ENCODE assay signal across 8 cellular contexts in the genomic region with DNA sequence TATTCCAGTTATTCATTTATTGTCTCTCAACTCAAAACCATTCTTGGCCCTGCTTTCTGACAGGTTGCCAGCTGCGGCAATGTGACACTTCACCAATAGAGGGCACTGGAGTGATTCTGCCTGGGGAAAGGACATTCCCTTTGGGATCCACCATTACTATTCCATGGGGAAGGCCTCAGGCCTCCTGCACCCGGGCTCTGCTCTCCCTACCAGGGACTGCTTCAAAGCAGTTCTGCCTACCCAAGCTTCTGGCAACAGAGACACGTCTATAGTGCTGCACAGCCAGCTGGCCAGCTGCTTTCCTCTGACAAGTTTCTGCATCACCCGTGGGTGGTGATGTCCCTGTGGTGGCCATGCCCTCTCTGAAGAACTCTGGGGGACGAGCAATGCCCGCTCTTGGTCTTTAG.
DNase-seq lines count a peak whose midpoint lies in the region; ATAC-seq, FAIRE-seq and TF ChIP-seq lines count a peak whose summit lies in the region.

No MANE protein-coding gene starts in this region.

- H3K27me3 ChIP-seq in pancreas: no peaks in the 10 kb centered on the region

- no peaks in the 10 kb centered on the region for H3K36me3 ChIP-seq in pancreas

- FAIRE-seq in pancreas (lab: Jason Lieb, UNC): no peak

- DNase-seq in NCI-H524 (lab: John Stamatoyannopoulos, UW) (peak; percentile 35 to 65), NCI-H524 treated with DMSO at 0.1 percent for 48 hours (lab: John Stamatoyannopoulos, UW) (no peak), NCI-H2107 treated with DMSO at 0.1 percent for 48 hours (lab: John Stamatoyannopoulos, UW; ENCODE audit: unreplicated experiment) (peak; percentile 45), activated T-cell treated with anti-CD3 and anti-CD28 coated beads for 4 hours (peak; percentile 30), foreskin melanocyte (peak; percentile 53), pancreas (peak in 5 of 6 donors; percentile 19 to 66 (median 31)), NCI-H774 (lab: John Stamatoyannopoulos, UW) (no peak)

- H3K27ac ChIP-seq in pancreas: no peak overlapping the region

- 75% methylated on average over 6 of the region's 6 CpGs for WGBS in pancreas, 2 donors

- peak in 3 of 4 donors; percentile 35 to 45 (median 38) for TF ChIP-seq CTCF in pancreas (IDR thresholded peaks at IDR 0.05)

- H3K9me3 ChIP-seq in pancreas: no peaks in the 10 kb centered on the region

- intact Hi-C loops in pancreas (cut with DNase I): no loop called here

- peaks cover 0 to 7% (median 4%) of the 10 kb centered on the region in 3 donors for H3K4me1 ChIP-seq in pancreas

- ATAC-seq in pancreas: peak in 3 of 4 donors; percentile 68 to 78 (median 74)
- no peak for ATAC-seq in GM19035 (IDR thresholded peaks at IDR 0.05; ENCODE audit: unreplicated experiment)

- no peak overlapping the region for H3K4me3 ChIP-seq in pancreas

Comparison
In these comparisons a context has a peak if more than half of its experiments do, and no peak if none do; other contexts are left out.
1. DNase-seq: peak in NCI-H524 (2 of 2), NCI-H2107 treated with DMSO at 0.1 percent for 48 hours (single experiment), activated T-cell treated with anti-CD3 and anti-CD28 coated beads for 4 hours (single experiment), foreskin melanocyte (single experiment) and pancreas (5 of 6); none in NCI-H524 treated with DMSO at 0.1 percent for 48 hours (single experiment) and NCI-H774 (single experiment).